ENCODE assay signal across 8 cellular contexts in the genomic region with DNA sequence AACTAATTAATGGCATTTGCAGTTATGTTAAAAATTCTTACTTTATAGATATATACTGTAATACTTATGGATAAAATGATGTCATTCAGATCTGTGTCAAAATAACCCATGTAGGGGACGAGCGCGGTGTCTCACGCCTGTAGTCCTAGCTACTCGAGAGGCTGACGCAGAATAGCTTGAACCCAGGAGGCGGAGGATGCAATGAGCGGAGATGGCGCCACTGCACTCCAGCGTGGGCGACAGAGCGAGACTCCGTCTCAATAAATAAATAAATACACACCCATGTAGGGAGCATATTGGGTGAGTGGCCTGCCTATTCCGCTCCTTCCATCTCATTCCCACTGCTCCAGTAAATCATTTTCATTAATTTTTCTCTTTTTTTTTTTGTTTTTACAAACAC. TPM values are rescaled to one million over a fixed set of nuclear protein-coding genes. Genes with fewer than 3 reads are reported as not detected.
DNase-seq lines count a peak whose midpoint lies in the region; FAIRE-seq and TF ChIP-seq lines count a peak whose summit lies in the region.

No MANE protein-coding gene starts in this region.

- H3K27ac ChIP-seq in OCI-LY7 (ENCODE audit: low read depth, low read length, poor library complexity, severe bottlenecking) (peak overlapping the region; percentile 75), coronary artery (peak overlapping the region in 1 of 2 donors; percentile 81)

- H3K79me2 ChIP-seq in OCI-LY7 (ENCODE audit: insufficient read depth, low read depth, low read length) = peaks cover 91% of the 10 kb centered on the region

- DNase-seq in CD14-positive monocyte (ENCODE audit: low spot score) (no peak), OCI-LY7 (ENCODE audit: low spot score) (peak; percentile 36), coronary artery (ENCODE audit: low spot score) (no peak), anterior cingulate cortex (lab: John Stamatoyannopoulos, UW) (no peak), HEK293T (ENCODE audit: extremely low spot score) (no peak), D721Med (ENCODE audit: insufficient read length, low spot score) (no peak), NCI-H524 treated with DMSO at 0.1 percent for 48 hours (lab: John Stamatoyannopoulos, UW) (no peak)

- intact Hi-C loops in CD14-positive monocyte (cut with micrococcal nuclease) (no loop called here), OCI-LY7 (cut with micrococcal nuclease; ENCODE audit: unreplicated experiment) (no loop called here)

- H2AFZ ChIP-seq in OCI-LY7 (ENCODE audit: low read length) = no peak overlapping the region

- H3K4me1 Mint-ChIP-seq in CD14-positive monocyte = peaks cover 4% of the 10 kb centered on the region

- H3K36me3 ChIP-seq in OCI-LY7 (ENCODE audit: insufficient read depth, low read length) (peaks cover 71% of the 10 kb centered on the region), mucosa of stomach (ENCODE audit: control insufficient read depth, insufficient read depth, low read length) (no peaks in the 10 kb centered on the region)

- peaks cover 0 to 1% (median 0%) of the 10 kb centered on the region in 3 donors for H3K27me3 Mint-ChIP-seq in CD14-positive monocyte (ENCODE audit: low read depth in 3 of 3)

- FAIRE-seq in D721Med (lab: Jason Lieb, UNC) = no peak

- H3K9me3 ChIP-seq in OCI-LY7 (ENCODE audit: low read length) (no peaks in the 10 kb centered on the region), mucosa of stomach (ENCODE audit: control insufficient read depth, low read length) (no peaks in the 10 kb centered on the region)

- POLR2A ChIA-PET in OCI-LY7 (lab: Charles Lee) = no interaction called here
- POLR2A ChIA-PET in HEK293T (lab: Yijun Ruan, JAX) = no interaction called here

- CTCF ChIA-PET in OCI-LY7 (lab: Charles Lee; ENCODE audit: unreplicated experiment) (no interaction called here), HEK293T (lab: Yijun Ruan, JAX) (interaction anchor here (1.4 kb wide), 1 partner anchor 15 kb away, joined by 5 read pairs; no protein-coding TSS in a partner anchor)

- H4K20me1 ChIP-seq in OCI-LY7 (ENCODE audit: insufficient read depth, low read length) = peaks cover 25% of the 10 kb centered on the region

- peak overlapping the region; percentile 76 for H3K9ac ChIP-seq in mucosa of stomach (ENCODE audit: low read length)

- H3K4me1 ChIP-seq in OCI-LY7 (ENCODE audit: insufficient read depth, low read length, poor library complexity, severe bottlenecking) = peaks cover 25% of the 10 kb centered on the region
- H3K4me1 ChIP-seq in mucosa of stomach (ENCODE audit: control insufficient read depth, insufficient read depth, low read length) = no peaks in the 10 kb centered on the region

- H3K27ac Mint-ChIP-seq in CD14-positive monocyte = peak overlapping the region in 4 of 7 donors; percentile 93 to 98 (median 96)

- H3K9me2 ChIP-seq in OCI-LY7 (ENCODE audit: insufficient read depth, low read length) = no peaks in the 10 kb centered on the region

- H3K36me3 Mint-ChIP-seq in CD14-positive monocyte = peaks cover 37 to 49% of the 10 kb centered on the region in 2 donors

- no peaks in the 10 kb centered on the region for H3K27me3 ChIP-seq in mucosa of stomach (ENCODE audit: control insufficient read depth, insufficient read depth, low read length)

- peaks cover 0 to 6% (median 0%) of the 10 kb centered on the region in 7 donors for H3K9me3 Mint-ChIP-seq in CD14-positive monocyte

- H3K4me2 ChIP-seq in OCI-LY7 (ENCODE audit: low read length) = peak overlapping the region; percentile 63

- BruUV-seq in OCI-LY7 (replicated peaks; lab: Mats Ljungman, UMichigan) = TSS peak; percentile 53

- peak overlapping the region; percentile 94 to 98 for H3K4me3 Mint-ChIP-seq in CD14-positive monocyte

- TF ChIP-seq CTCF in CD14-positive monocyte (IDR thresholded peaks at IDR 0.05) (no peak), OCI-LY7 (conservative IDR thresholded peaks at IDR 0.05; ENCODE audit: low read length) (0 out of 2 replicates have a peak, but pooled peaks have one; percentile 8), coronary artery (IDR thresholded peaks at IDR 0.05) (no peak), D721Med (IDR thresholded peaks at IDR 0.05; ENCODE audit: insufficient read depth, missing control alignments) (no peak)

- H3K4me3 ChIP-seq in OCI-LY7 (ENCODE audit: low read depth, low read length, poor library complexity, severe bottlenecking) = peak overlapping the region; percentile 74
- peak overlapping the region; percentile 76 for H3K4me3 ChIP-seq in coronary artery
- no peak overlapping the region for H3K4me3 ChIP-seq in mucosa of stomach (ENCODE audit: low read length)

TF ChIP-seq in HEK293T, 16 proteins besides CTCF, POLR2A, EP300 and RAD21:
- TF ChIP-seq FOXA1 (IDR thresholded peaks at IDR 0.05) = no peak
- TF ChIP-seq ELF4 (IDR thresholded peaks at IDR 0.05) = no peak

RNA-seq across cellular contexts. Expression of a gene that starts 7.1 kb away (rescaled TPM):
- polyA plus RNA-seq in CD14-positive monocyte = 100 to 1,000 TPM; 168 TPM
- total RNA-seq in OCI-LY7 (2014; rRNA removed; shearing (Covaris generic)) = 155 and 199 TPM in 2 replicates
- total RNA-seq in OCI-LY7 (2022) = 246 and 253 TPM in 2 replicates

RNA-seq across cellular contexts. Expression of a gene that starts 17.7 kb away (rescaled TPM):
- polyA plus RNA-seq in CD14-positive monocyte = 10 to 100 TPM; 37.0 to 40.0 TPM
- 2.3 and 2.5 TPM in 2 replicates for total RNA-seq in OCI-LY7 (2014; rRNA removed; shearing (Covaris generic))
- total RNA-seq in OCI-LY7 (2022) = 11.5 and 14.6 TPM in 2 replicates
